Comparison of ENCODE assay signal across 8 cellular contexts in the genomic region with DNA sequence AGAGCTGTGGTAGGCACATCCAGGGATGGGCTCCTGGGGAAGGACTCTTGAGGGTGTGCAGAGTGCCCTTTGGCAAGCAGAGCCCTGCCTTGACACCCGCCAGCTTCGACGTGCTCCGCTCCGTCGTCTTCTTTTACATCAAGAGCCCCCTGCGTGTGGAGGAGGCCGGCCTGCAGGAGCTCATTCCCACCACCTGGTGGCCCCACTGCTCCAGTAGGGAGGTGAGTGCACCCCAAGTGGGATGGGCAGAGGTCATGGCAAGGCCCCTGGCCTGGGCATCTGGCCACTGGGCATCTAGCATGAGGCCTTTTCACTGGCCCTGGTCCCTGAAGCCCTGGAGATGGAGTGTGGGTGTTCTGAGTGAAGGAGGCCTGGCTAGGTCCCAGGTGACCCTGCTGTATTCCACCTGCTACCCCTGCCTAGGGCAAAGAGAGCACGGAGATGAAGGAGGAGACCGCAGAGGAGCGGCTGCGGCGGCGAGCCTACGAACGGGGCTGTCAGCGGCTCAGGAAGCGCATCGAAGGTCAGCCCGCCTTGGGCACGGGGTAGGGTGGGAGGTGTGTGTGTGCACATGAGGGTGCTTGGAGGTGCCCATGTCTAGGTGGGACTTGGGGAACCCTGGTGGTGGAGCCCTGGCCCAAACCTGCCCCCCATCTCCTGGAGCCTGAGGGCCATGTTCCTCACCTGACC.
DNase-seq lines count a peak whose midpoint lies in the region; ATAC-seq and TF ChIP-seq lines count a peak whose summit lies in the region.
"Had no signal": no experiment of that assay in that cellular context is flagged by ENCODE, and none has a peak within 500 bp of the region (broad histone marks: within the 10 kb centered on the region; RNA-seq: fewer than 3 reads in every experiment).

No MANE protein-coding gene starts in this region.

- DNase-seq in AG10803 (ENCODE audit: low read depth) (no peak), fibroblast of pulmonary artery (ENCODE audit: low read depth) (no peak)
- no peak for DNase-seq in NK-92 treated with Interleukin-12 subunit alpha and Interleukin-12 subunit beta, amount 100 ng/mL, for 24 hours (lab: John Stamatoyannopoulos, UW)
- DNase-seq: NCI-H2029, stomach had no signal

- no peak overlapping the region for H3K4me3 ChIP-seq in AG10803 (ENCODE audit: low read length)
- H3K4me3 ChIP-seq in KMS-11 (IDR thresholded peaks at IDR 0.05; ENCODE audit: insufficient read depth, low read depth, low read length): no peak overlapping the region
- no peak overlapping the region for H3K4me3 ChIP-seq in fibroblast of pulmonary artery (replicated peaks; ENCODE audit: low read depth, low read length)
- H3K4me3 ChIP-seq: stomach had no signal

- no peak overlapping the region for H3K27ac ChIP-seq in KMS-11
- H3K27ac ChIP-seq: stomach had no signal

- ATAC-seq in activated CD4-positive, CD25-positive, alpha-beta regulatory T cell treated with anti-CD3 and anti-CD28 coated beads, Interleukin-2, amount 50 U/mL, for 24 hours: no peak
- ATAC-seq in GM19467 (IDR thresholded peaks at IDR 0.05; ENCODE audit: unreplicated experiment): no peak

- H3K79me2 ChIP-seq in KMS-11 (ENCODE audit: insufficient read depth, low read depth): no peaks in the 10 kb centered on the region

- H4K20me1 ChIP-seq in KMS-11 (ENCODE audit: insufficient read depth): no peaks in the 10 kb centered on the region

- no peaks in the 10 kb centered on the region for H3K27me3 ChIP-seq in KMS-11 (ENCODE audit: insufficient read depth, low read depth)
- H3K27me3 ChIP-seq: stomach had no signal

- no peak overlapping the region for H2AFZ ChIP-seq in KMS-11 (ENCODE audit: low read depth)

- no peak overlapping the region for H3K9ac ChIP-seq in KMS-11

- no peaks in the 10 kb centered on the region for H3K4me1 ChIP-seq in KMS-11 (ENCODE audit: low read depth, poor library complexity, severe bottlenecking)

- H3K4me2 ChIP-seq in KMS-11: no peak overlapping the region

- no peaks in the 10 kb centered on the region for H3K36me3 ChIP-seq in KMS-11 (ENCODE audit: insufficient read depth)

- TF ChIP-seq CTCF in AG10803 (conservative IDR thresholded peaks at IDR 0.05; ENCODE audit: low read length): peak; percentile 47
- peak; percentile 56; the same call in 1 of the 2 replicates for TF ChIP-seq CTCF in KMS-11 (conservative IDR thresholded peaks at IDR 0.05; ENCODE audit: low read depth, low read length)
- TF ChIP-seq CTCF in fibroblast of pulmonary artery (IDR thresholded peaks at IDR 0.05; ENCODE audit: low read length, missing control alignments): peak; percentile 56
